Comparison of ENCODE assay signal across 8 cellular contexts in the genomic region with DNA sequence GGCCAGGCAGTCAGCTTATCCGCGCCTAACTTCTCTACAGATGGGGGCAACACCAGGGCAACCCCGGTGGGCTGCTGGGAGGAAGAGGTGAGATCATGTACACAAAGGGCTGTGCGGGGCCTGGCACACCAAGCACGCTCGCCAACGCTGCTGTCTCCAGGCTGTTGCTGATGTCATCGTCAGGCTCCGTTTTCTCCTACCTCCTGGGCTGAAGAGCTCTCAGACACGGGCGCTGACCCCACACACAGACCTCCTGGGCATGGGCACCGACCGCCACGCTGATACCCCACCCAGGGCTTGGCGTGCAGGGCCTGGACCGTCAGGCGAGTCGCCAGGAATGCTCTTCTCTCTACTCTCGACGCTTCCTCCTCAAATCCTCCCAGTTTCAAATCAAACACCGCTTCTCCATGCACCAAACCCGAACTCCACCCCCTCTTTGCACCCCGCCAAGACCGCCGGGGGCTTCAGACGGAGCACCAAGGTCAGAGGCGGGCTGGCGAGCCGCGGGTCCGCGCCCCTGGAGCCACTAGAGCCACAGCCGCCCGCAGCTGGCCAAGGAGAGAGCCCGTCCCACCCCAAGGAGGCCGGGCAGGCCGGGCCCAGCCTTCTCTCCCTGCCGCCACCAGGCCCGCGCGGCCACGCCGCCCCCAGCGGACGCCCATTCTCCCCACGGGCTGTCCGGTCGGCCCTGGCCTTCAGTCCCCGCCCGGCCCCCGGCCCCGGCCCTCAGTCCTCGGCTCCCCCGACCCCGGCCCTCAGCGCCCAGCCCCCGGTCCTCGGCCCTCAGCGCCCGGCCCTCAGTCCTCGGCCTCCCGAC. TPM values are rescaled to one million over a fixed set of nuclear protein-coding genes. Genes with fewer than 3 reads are reported as not detected.
DNase-seq lines count a peak whose midpoint lies in the region; ATAC-seq and TF ChIP-seq lines count a peak whose summit lies in the region.

No MANE protein-coding gene starts in this region.

- peak overlapping the region; percentile 93 for H3K27ac Mint-ChIP-seq in activated CD4-positive, alpha-beta T cell treated with anti-CD3 and anti-CD28 coated beads, Interleukin-2, amount 10 ng/mL, durations not matched to agents 24 days and 14 days

- in situ Hi-C loops in ACHN (cut with HindIII; ENCODE audit: low pct_ligation_motif_present, low pct_unique_long_range_greater_than_20kb, low sequenced_read_pairs) = no loop called here

- no peak overlapping the region for H4K8ac ChIP-seq in neuronal stem cell (ENCODE audit: low read depth, low read length)

- H2BK12ac ChIP-seq in neuronal stem cell (ENCODE audit: low read length) = no peak overlapping the region

- H2BK15ac ChIP-seq in neuronal stem cell (ENCODE audit: low read length) = no peak overlapping the region

- POLR2A ChIA-PET in HEK293 (lab: Yijun Ruan, JAX) = interaction anchor here (1.0 to 2.3 kb wide), 8 partner anchors 14 to 89 kb away, joined by 3 to 12 read pairs (median 6); partner anchors contain the start of genes LMF2, NCAPH2, SCO2 and SYCE3

- peak overlapping the region; percentile 100 for H3K4me2 ChIP-seq in neuronal stem cell (ENCODE audit: insufficient read depth, low read length, poor library complexity, severe bottlenecking)

- CTCF ChIA-PET in HEK293 (lab: Yijun Ruan, JAX) = interaction anchor here (0.7 to 2.7 kb wide), 7 partner anchors 20 to 90 kb away, joined by 3 to 24 read pairs (median 4); partner anchors contain the start of gene SCO2

- H3K4me3 ChIP-seq in HEK293 (ENCODE audit: low read depth, low read length) = peak overlapping the region; percentile 76
- peak overlapping the region; percentile 80 to 95 for H3K4me3 ChIP-seq in neuronal stem cell (ENCODE audit: low read length in 2 of 2)

- H3K9ac ChIP-seq in neuronal stem cell (ENCODE audit: low read depth, low read length, poor library complexity) = peak overlapping the region; percentile 92

- H3K4ac ChIP-seq in neuronal stem cell (ENCODE audit: low read length) = peak overlapping the region; percentile 6

- DNase-seq in ACHN (peak; percentile 36), fibroblast of gingiva (ENCODE audit: low read depth) (peak; percentile 56), neuronal stem cell (ENCODE audit: low spot score) (no peak), UCSD-AML1 (lab: John Stamatoyannopoulos, UW; ENCODE audit: unreplicated experiment) (no peak), NCI-H2081 (lab: John Stamatoyannopoulos, UW) (no peak)
- peak; percentile 79 for DNase-seq in activated CD4-positive, alpha-beta T cell treated with anti-CD3 and anti-CD28 coated beads, Interleukin-2, amount 10 ng/mL, durations not matched to agents 24 days and 14 days

- no peaks in the 10 kb centered on the region for H3K9me3 Mint-ChIP-seq in activated CD4-positive, alpha-beta T cell treated with anti-CD3 and anti-CD28 coated beads, Interleukin-2, amount 10 ng/mL, durations not matched to agents 24 days and 14 days

- peaks cover 46% of the 10 kb centered on the region for H3K79me1 ChIP-seq in neuronal stem cell (ENCODE audit: low read depth, low read length)

- peak overlapping the region; percentile 78 for H2AFZ ChIP-seq in neuronal stem cell (ENCODE audit: low read length)

- peaks cover 0 to 4% (median 0%) of the 10 kb centered on the region in 3 experiments for H3K27me3 ChIP-seq in neuronal stem cell (ENCODE audit: control insufficient read depth in 3 of 3, insufficient read depth in 3 of 3, low read depth in 1 of 3, low read length in 3 of 3)

- H4K91ac ChIP-seq in neuronal stem cell (ENCODE audit: low read depth, low read length, poor library complexity) = no peak overlapping the region

- H3K36me3 Mint-ChIP-seq in activated CD4-positive, alpha-beta T cell treated with anti-CD3 and anti-CD28 coated beads, Interleukin-2, amount 10 ng/mL, durations not matched to agents 24 days and 14 days (ENCODE audit: low read depth) = peaks cover 9% of the 10 kb centered on the region

- H3K14ac ChIP-seq in neuronal stem cell (ENCODE audit: low read length) = peak overlapping the region; percentile 38

- WGBS in neuronal stem cell (ENCODE audit: extremely low coverage in 2 of 2, insufficient read length in 2 of 2, insufficient replicate concordance in 1 of 2), 2 donors = no CpG with 5 or more reads among the region's 62 CpGs

- peak overlapping the region; percentile 87 for H3K27ac ChIP-seq in HEK293 (ENCODE audit: extremely low read depth, low read depth, low read length)
- H3K27ac ChIP-seq in neuronal stem cell (replicated peaks; ENCODE audit: low read length) = no peak overlapping the region

- H3K36me3 ChIP-seq in HEK293 (ENCODE audit: control insufficient read depth in 2 of 2, insufficient read depth in 1 of 2, low read length in 2 of 2) = peaks cover 4 to 34% of the 10 kb centered on the region in 2 experiments; a peak in 2 of 3 replicates
- peaks cover 0 to 25% of the 10 kb centered on the region in 2 donors for H3K36me3 ChIP-seq in neuronal stem cell (replicated peaks in 1 of 2; ENCODE audit: control insufficient read depth in 2 of 2, insufficient read depth in 2 of 2, low read length in 2 of 2)

- H3K23ac ChIP-seq in neuronal stem cell (ENCODE audit: low read depth, low read length, poor library complexity) = peak overlapping the region; percentile 97

- H3K4me3 Mint-ChIP-seq in activated CD4-positive, alpha-beta T cell treated with anti-CD3 and anti-CD28 coated beads, Interleukin-2, amount 10 ng/mL, durations not matched to agents 24 days and 14 days = peak overlapping the region; percentile 95

- H3K4me1 Mint-ChIP-seq in activated CD4-positive, alpha-beta T cell treated with anti-CD3 and anti-CD28 coated beads, Interleukin-2, amount 10 ng/mL, durations not matched to agents 24 days and 14 days = peaks cover 45% of the 10 kb centered on the region

- peak overlapping the region; percentile 39 for H2BK5ac ChIP-seq in neuronal stem cell (ENCODE audit: low read length)

- H3K18ac ChIP-seq in neuronal stem cell (ENCODE audit: low read length) = peak overlapping the region; percentile 71

- ATAC-seq in GM18511 (IDR thresholded peaks at IDR 0.05; ENCODE audit: unreplicated experiment) = no peak

- peak overlapping the region; percentile 81 for H2AK5ac ChIP-seq in neuronal stem cell (ENCODE audit: low read depth, low read length)

- H3K9me3 ChIP-seq in HEK293 (ENCODE audit: control insufficient read depth, insufficient read depth, low read depth, low read length) (no peaks in the 10 kb centered on the region), neuronal stem cell (replicated peaks in 1 of 2; ENCODE audit: control insufficient read depth in 2 of 2, insufficient read depth in 1 of 2, low read depth in 1 of 2, low read length in 2 of 2) (peaks cover 0 to 2% of the 10 kb centered on the region in 2 donors)

- TF ChIP-seq CTCF in HEK293 (tag by site-specific recombination; IDR thresholded peaks at IDR 0.05) = no peak

- peaks cover 3% of the 10 kb centered on the region for H3K27me3 Mint-ChIP-seq in activated CD4-positive, alpha-beta T cell treated with anti-CD3 and anti-CD28 coated beads, Interleukin-2, amount 10 ng/mL, durations not matched to agents 24 days and 14 days

- H2BK120ac ChIP-seq in neuronal stem cell (ENCODE audit: low read depth, low read length) = peak overlapping the region; percentile 3

- intact Hi-C loops in activated CD4-positive, alpha-beta T cell treated with anti-CD3 and anti-CD28 coated beads, Interleukin-2, amount 10 ng/mL, durations not matched to agents 24 days and 14 days (cut with micrococcal nuclease) = loop anchor here (2.0 to 5.0 kb wide), 3 partner anchors 25 to 53 kb away; partner anchors contain the start of genes NCAPH2 and SCO2

- H3K4me1 ChIP-seq in HEK293 (ENCODE audit: control insufficient read depth, insufficient read depth, low read length) (peaks cover 27% of the 10 kb centered on the region), neuronal stem cell (ENCODE audit: control insufficient read depth in 2 of 2, insufficient read depth in 1 of 2, low read depth in 1 of 2, low read length in 2 of 2) (peaks cover 10 to 15% of the 10 kb centered on the region in 2 donors)

TF ChIP-seq in HEK293, 187 proteins besides CTCF, POLR2A, EP300 and RAD21 (continues in another document):
- no peak for TF ChIP-seq SALL2 (tag by site-specific recombination; IDR thresholded peaks at IDR 0.05; ENCODE audit: borderline replicate concordance)
- TF ChIP-seq ZSCAN23 (tag by site-specific recombination; IDR thresholded peaks at IDR 0.05) = no peak
- TF ChIP-seq, protein P1, sequence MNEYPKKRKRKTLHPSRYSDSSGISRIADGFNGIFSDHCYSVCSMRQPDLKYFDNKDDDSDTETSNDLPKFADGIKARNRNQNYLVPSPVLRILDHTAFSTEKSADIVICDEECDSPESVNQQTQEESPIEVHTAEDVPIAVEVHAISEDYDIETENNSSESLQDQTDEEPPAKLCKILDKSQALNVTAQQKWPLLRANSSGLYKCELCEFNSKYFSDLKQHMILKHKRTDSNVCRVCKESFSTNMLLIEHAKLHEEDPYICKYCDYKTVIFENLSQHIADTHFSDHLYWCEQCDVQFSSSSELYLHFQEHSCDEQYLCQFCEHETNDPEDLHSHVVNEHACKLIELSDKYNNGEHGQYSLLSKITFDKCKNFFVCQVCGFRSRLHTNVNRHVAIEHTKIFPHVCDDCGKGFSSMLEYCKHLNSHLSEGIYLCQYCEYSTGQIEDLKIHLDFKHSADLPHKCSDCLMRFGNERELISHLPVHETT (tag by site-specific recombination; IDR thresholded peaks at IDR 0.05) = 0 out of 2 replicates have a peak, but pooled peaks have one; percentile 25
- TF ChIP-seq OSR2 (tag by site-specific recombination; IDR thresholded peaks at IDR 0.05) = 0 out of 2 replicates have a peak, but pooled peaks have one; percentile 18
- TF ChIP-seq ZNF311 (tag by site-specific recombination; IDR thresholded peaks at IDR 0.05; ENCODE audit: borderline replicate concordance) = no peak

RNA-seq across cellular contexts. Expression of gene SBF1, which starts 0.8 kb away (rescaled TPM):
- total RNA-seq in activated CD4-positive, alpha-beta T cell treated with anti-CD3 and anti-CD28 coated beads, Interleukin-2, amount 10 ng/mL, durations not matched to agents 24 days and 14 days = 108 and 115 TPM in 2 replicates
- polyA plus RNA-seq in neuronal stem cell (2013, experiment 1 of 2) = 39.3 TPM
- 38.7 TPM for polyA plus RNA-seq in neuronal stem cell (2013, experiment 2 of 2)

RNA-seq across cellular contexts. Expression of gene ADM2, which starts 7.3 kb away (rescaled TPM):
- 3.0 and 3.2 TPM in 2 replicates for total RNA-seq in activated CD4-positive, alpha-beta T cell treated with anti-CD3 and anti-CD28 coated beads, Interleukin-2, amount 10 ng/mL, durations not matched to agents 24 days and 14 days
- 2.4 TPM for polyA plus RNA-seq in neuronal stem cell (2013, experiment 1 of 2)
- polyA plus RNA-seq in neuronal stem cell (2013, experiment 2 of 2) = 2.2 TPM

RNA-seq across cellular contexts. Expression of gene MIOX, which starts 12.6 kb away (rescaled TPM):
- 0.21 and 0.40 TPM in 2 replicates for total RNA-seq in activated CD4-positive, alpha-beta T cell treated with anti-CD3 and anti-CD28 coated beads, Interleukin-2, amount 10 ng/mL, durations not matched to agents 24 days and 14 days
- 0.33 TPM for polyA plus RNA-seq in neuronal stem cell (2013, experiment 1 of 2)
- polyA plus RNA-seq in neuronal stem cell (2013, experiment 2 of 2) = 0.26 TPM

RNA-seq across cellular contexts. Expression of gene LMF2, which starts 33.4 kb away (rescaled TPM):
- total RNA-seq in activated CD4-positive, alpha-beta T cell treated with anti-CD3 and anti-CD28 coated beads, Interleukin-2, amount 10 ng/mL, durations not matched to agents 24 days and 14 days = 78.4 and 79.2 TPM in 2 replicates
- polyA plus RNA-seq in neuronal stem cell (2013, experiment 1 of 2) = 29.8 TPM
- 30.2 TPM for polyA plus RNA-seq in neuronal stem cell (2013, experiment 2 of 2)

RNA-seq across cellular contexts. Expression of gene NCAPH2, which starts 34.0 kb away (rescaled TPM):
- total RNA-seq in activated CD4-positive, alpha-beta T cell treated with anti-CD3 and anti-CD28 coated beads, Interleukin-2, amount 10 ng/mL, durations not matched to agents 24 days and 14 days = 131 and 133 TPM in 2 replicates
- polyA plus RNA-seq in neuronal stem cell (2013, experiment 1 of 2) = 29.6 TPM
- polyA plus RNA-seq in neuronal stem cell (2013, experiment 2 of 2) = 27.7 TPM

Comparison
In these comparisons a context has a peak if more than half of its experiments do, and no peak if none do; other contexts are left out.
1. DNase-seq: peak in ACHN (single experiment), activated CD4-positive, alpha-beta T cell treated with anti-CD3 and anti-CD28 coated beads, Interleukin-2, amount 10 ng/mL, durations not matched to agents 24 days and 14 days (single experiment) and fibroblast of gingiva (single experiment); none in neuronal stem cell (single experiment), UCSD-AML1 (single experiment) and NCI-H2081 (0 of 2).